11 cellular contexts compared by ENCODE assay signal in the genomic region with DNA sequence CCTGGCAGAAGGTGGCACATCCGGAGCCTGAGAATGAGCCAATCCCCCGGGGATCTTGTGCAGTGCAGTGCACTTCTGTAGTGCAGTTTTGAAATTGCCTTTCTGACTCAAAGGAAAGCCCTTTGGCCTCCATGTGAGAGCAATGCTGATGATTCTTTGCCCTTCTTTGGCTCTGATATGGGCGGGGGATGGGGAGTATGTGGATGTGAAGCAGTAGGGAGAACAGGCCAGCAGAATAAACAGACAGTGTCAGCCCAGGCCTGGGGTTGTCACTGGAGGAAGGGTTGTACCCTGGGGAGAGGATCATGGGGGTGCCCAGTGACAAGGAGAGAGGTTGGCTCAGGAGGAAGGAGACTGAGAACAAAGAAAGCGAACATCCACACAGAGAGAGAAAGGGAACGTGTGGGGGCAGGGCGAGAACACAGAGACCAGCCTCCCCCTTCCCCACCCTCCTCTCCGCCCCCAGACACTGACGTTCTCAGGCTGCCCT.
DNase-seq lines count a peak whose midpoint lies in the region; ATAC-seq and TF ChIP-seq lines count a peak whose summit lies in the region.
"Had no signal": no experiment of that assay in that cellular context is flagged by ENCODE, and none has a peak within 500 bp of the region (broad histone marks: within the 10 kb centered on the region; RNA-seq: fewer than 3 reads in every experiment).

No MANE protein-coding gene starts in this region.

- H3K4me1 Mint-ChIP-seq in neural crest cell (peaks cover 20% of the 10 kb centered on the region), immature natural killer cell (no peaks in the 10 kb centered on the region)

- TF ChIP-seq CTCF in choroid plexus epithelial cell (conservative IDR thresholded peaks at IDR 0.05; ENCODE audit: low read depth, low read length) (no peak), neural crest cell (conservative IDR thresholded peaks at IDR 0.05) (no peak)

- no peak overlapping the region for H3K4me3 ChIP-seq in choroid plexus epithelial cell (ENCODE audit: low read depth, low read length)
- H3K4me3 ChIP-seq: suprapubic skin had no signal

- H3K4me3 Mint-ChIP-seq in neural crest cell (no peak overlapping the region), immature natural killer cell (no peak overlapping the region)

- DNase-seq in GM03348 (ENCODE audit: low spot score) (peak; percentile 66), choroid plexus epithelial cell (ENCODE audit: low read depth) (peak; percentile 61), neural crest cell (ENCODE audit: low read depth, low spot score) (peak; percentile 12), immature natural killer cell (no peak), hepatic stellate cell (ENCODE audit: low spot score) (no peak)
- DNase-seq: activated CD4-positive, alpha-beta T cell treated with anti-CD3 and anti-CD28 coated beads for 48 hours; DMS79 had no signal

- H3K36me3 Mint-ChIP-seq in neural crest cell (ENCODE audit: low read depth) (no peaks in the 10 kb centered on the region), immature natural killer cell (no peaks in the 10 kb centered on the region)

- ATAC-seq in HG02588 (IDR thresholded peaks at IDR 0.05; ENCODE audit: unreplicated experiment) (peak; percentile 47), GM19035 (IDR thresholded peaks at IDR 0.05; ENCODE audit: unreplicated experiment) (no peak), HG02642 (IDR thresholded peaks at IDR 0.05; ENCODE audit: poor library complexity, unreplicated experiment) (no peak)

- no peaks in the 10 kb centered on the region for H3K9me3 Mint-ChIP-seq in neural crest cell
- no peaks in the 10 kb centered on the region for H3K9me3 Mint-ChIP-seq in immature natural killer cell

- H3K27ac Mint-ChIP-seq in neural crest cell (ENCODE audit: unreplicated experiment) (peak overlapping the region; percentile 99), immature natural killer cell (no peak overlapping the region)

- H3K27me3 Mint-ChIP-seq in neural crest cell (ENCODE audit: low read depth) (no peaks in the 10 kb centered on the region), immature natural killer cell (ENCODE audit: low read depth in 3 of 3) (peaks cover 0 to 5% (median 0%) of the 10 kb centered on the region in 3 donors)

Comparison
In these comparisons a context has a peak if more than half of its experiments do, and no peak if none do; other contexts are left out.
1. DNase-seq: peak in GM03348 (single experiment), choroid plexus epithelial cell (single experiment) and neural crest cell (single experiment); none in immature natural killer cell (0 of 3) and hepatic stellate cell (single experiment).